12 cellular contexts compared by ENCODE assay signal in genomic region chr2:39476524-39476923, GRCh38. TPM values are rescaled to one million over a fixed set of nuclear protein-coding genes. Genes with fewer than 3 reads are reported as not detected.
DNase-seq lines count a peak whose midpoint lies in the region; ATAC-seq, FAIRE-seq and TF ChIP-seq lines count a peak whose summit lies in the region.
"Had no signal": no experiment of that assay in that cellular context is flagged by ENCODE, and none has a peak within 500 bp of the region (broad histone marks: within the 10 kb centered on the region; RNA-seq: fewer than 3 reads in every experiment).

No MANE protein-coding gene starts in this region.

- H3K9me3 ChIP-seq in OCI-LY1 (ENCODE audit: low read length): no peaks in the 10 kb centered on the region
- H3K9me3 ChIP-seq: HAP-1 had no signal

- no peaks in the 10 kb centered on the region for H3K9me2 ChIP-seq in OCI-LY1 (ENCODE audit: low read depth, low read length)

- no peaks in the 10 kb centered on the region for H3K36me3 ChIP-seq in OCI-LY1 (ENCODE audit: insufficient read depth, low read length)

- H3K9ac ChIP-seq in OCI-LY1 (ENCODE audit: low read length): peak overlapping the region; percentile 40; the same call in 1 of the 2 replicates

- ATAC-seq in GM19468 (IDR thresholded peaks at IDR 0.05; ENCODE audit: extremely low read depth, unreplicated experiment): peak; percentile 65
- peak; percentile 88 for ATAC-seq in HG03064 (IDR thresholded peaks at IDR 0.05; ENCODE audit: low read depth, unreplicated experiment)

- no peaks in the 10 kb centered on the region for H3K27me3 ChIP-seq in OCI-LY1 (ENCODE audit: insufficient read depth, low read length)

- DNase-seq in GM12891 (ENCODE audit: insufficient read length, low spot score): no peak
- no peak for DNase-seq in hypothalamus (lab: John Stamatoyannopoulos, UW)
- no peak for DNase-seq in DMS114 treated with DMSO at 0.1 percent for 48 hours (lab: John Stamatoyannopoulos, UW; ENCODE audit: unreplicated experiment)
- no peak for DNase-seq in C1 segment of cervical spinal cord (lab: John Stamatoyannopoulos, UW)
- DNase-seq in NCI-H2171 (lab: John Stamatoyannopoulos, UW): no peak
- DNase-seq: CD4-positive, CD25-positive, alpha-beta regulatory T cell; NCI-H2107 had no signal

- H3K4me2 ChIP-seq in OCI-LY1 (ENCODE audit: low read length): peak overlapping the region; percentile 59

- no peaks in the 10 kb centered on the region for H3K79me2 ChIP-seq in OCI-LY1 (ENCODE audit: insufficient read depth, low read length)

- H3F3A ChIP-seq in OCI-LY1 (ENCODE audit: insufficient read depth, low read length): no peaks in the 10 kb centered on the region; the same call in 1 of the 2 replicates

- no peak overlapping the region for H3K27ac ChIP-seq in OCI-LY1 (ENCODE audit: low read depth, low read length, poor library complexity, severe bottlenecking)

- H3K4me3 ChIP-seq in OCI-LY1 (ENCODE audit: low read depth, low read length, poor library complexity, severe bottlenecking): peak overlapping the region; percentile 29
- H3K4me3 ChIP-seq: HAP-1 had no signal

- H4K20me1 ChIP-seq in OCI-LY1 (ENCODE audit: insufficient read depth, low read length): no peaks in the 10 kb centered on the region

- peak; percentile 80 for FAIRE-seq in GM12891 (lab: Jason Lieb, UNC)
- FAIRE-seq: endometrium had no signal

- TF ChIP-seq POLR2A in GM12891 (IDR thresholded peaks at IDR 0.05; ENCODE audit: low read depth, low read length): no peak

- H2AFZ ChIP-seq in OCI-LY1 (ENCODE audit: low read length): peak overlapping the region; percentile 81; the same call in 1 of the 2 replicates

- TF ChIP-seq CTCF in OCI-LY1 (IDR thresholded peaks at IDR 0.05; ENCODE audit: low read length): no peak

- H3K4me1 ChIP-seq in OCI-LY1 (ENCODE audit: insufficient read depth, low read length, severe bottlenecking): peaks cover 14% of the 10 kb centered on the region

TF ChIP-seq in GM12891, 5 proteins besides CTCF, POLR2A, EP300 and RAD21:
- no peak for TF ChIP-seq POLR2AphosphoS5 (IDR thresholded peaks at IDR 0.05; ENCODE audit: low read depth, low read length)
- TF ChIP-seq PAX5 (IDR thresholded peaks at IDR 0.05; ENCODE audit: insufficient read depth, low read length, severe bottlenecking): no peak
- no peak for TF ChIP-seq POU2F2 (IDR thresholded peaks at IDR 0.05; ENCODE audit: low read depth, low read length)
- TF ChIP-seq SPI1 (IDR thresholded peaks at IDR 0.05; ENCODE audit: low read depth, low read length): peak; percentile 41
TF ChIP-seq in GM12891: peak in this region for 1.

RNA-seq across cellular contexts. Expression of gene MAP4K3, which starts 39.4 kb away (rescaled TPM):
- 2.2 TPM for polyA plus RNA-seq in GM12891 (2012; ENCODE audit: low read depth, missing spikeins)
